In the genomic region with DNA sequence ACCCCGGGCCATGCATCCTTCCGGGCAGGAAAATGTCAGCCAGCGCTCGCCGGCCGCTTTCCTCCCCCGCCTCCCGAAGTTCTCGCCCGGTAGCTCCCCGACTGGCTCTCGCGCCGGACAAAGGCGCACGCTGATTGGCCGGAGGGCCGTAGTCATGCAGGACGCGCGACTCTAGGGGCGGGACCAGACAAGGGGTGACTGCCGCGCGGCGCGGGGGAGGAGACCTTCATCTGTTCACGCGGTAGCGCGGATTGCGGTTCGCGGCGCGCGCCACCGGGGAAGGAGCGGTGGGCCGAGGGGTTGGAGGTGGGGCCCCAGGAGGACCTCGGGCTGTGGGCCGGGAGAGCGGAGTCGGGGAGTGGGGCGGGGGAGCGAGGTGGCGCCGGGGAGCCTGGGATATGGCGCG, we compare ENCODE assay signal across 1 cellular context.
TF ChIP-seq lines count a peak whose summit lies in the region.

A gene (plus strand): TSS at position 221 of the 406 bp plus-strand sequence. CDS start 178 bp downstream, at position 399.

TF ChIP-seq in WTC11, 78 proteins besides CTCF, POLR2A, EP300 and RAD21 (continued from another document):
- TF ChIP-seq, protein P1, sequence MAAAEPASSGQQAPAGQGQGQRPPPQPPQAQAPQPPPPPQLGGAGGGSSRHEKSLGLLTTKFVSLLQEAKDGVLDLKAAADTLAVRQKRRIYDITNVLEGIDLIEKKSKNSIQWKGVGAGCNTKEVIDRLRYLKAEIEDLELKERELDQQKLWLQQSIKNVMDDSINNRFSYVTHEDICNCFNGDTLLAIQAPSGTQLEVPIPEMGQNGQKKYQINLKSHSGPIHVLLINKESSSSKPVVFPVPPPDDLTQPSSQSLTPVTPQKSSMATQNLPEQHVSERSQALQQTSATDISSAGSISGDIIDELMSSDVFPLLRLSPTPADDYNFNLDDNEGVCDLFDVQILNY (CRISPR knock-in tag; IDR thresholded peaks at IDR 0.05): peak; percentile 85
- TF ChIP-seq, protein P2, sequence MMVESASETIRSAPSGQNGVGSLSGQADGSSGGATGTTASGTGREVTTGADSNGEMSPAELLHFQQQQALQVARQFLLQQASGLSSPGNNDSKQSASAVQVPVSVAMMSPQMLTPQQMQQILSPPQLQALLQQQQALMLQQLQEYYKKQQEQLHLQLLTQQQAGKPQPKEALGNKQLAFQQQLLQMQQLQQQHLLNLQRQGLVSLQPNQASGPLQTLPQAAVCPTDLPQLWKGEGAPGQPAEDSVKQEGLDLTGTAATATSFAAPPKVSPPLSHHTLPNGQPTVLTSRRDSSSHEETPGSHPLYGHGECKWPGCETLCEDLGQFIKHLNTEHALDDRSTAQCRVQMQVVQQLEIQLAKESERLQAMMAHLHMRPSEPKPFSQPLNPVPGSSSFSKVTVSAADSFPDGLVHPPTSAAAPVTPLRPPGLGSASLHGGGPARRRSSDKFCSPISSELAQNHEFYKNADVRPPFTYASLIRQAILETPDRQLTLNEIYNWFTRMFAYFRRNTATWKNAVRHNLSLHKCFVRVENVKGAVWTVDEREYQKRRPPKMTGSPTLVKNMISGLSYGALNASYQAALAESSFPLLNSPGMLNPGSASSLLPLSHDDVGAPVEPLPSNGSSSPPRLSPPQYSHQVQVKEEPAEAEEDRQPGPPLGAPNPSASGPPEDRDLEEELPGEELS (CRISPR knock-in tag; IDR thresholded peaks at IDR 0.05): peak; percentile 90
- TF ChIP-seq FOXJ3 (CRISPR knock-in tag; IDR thresholded peaks at IDR 0.05; ENCODE audit: borderline replicate concordance) (no peak), FOXK1 (CRISPR knock-in tag; IDR thresholded peaks at IDR 0.05) (peak; percentile 78), ATF1 (CRISPR knock-in tag; IDR thresholded peaks at IDR 0.05) (no peak), ZNF423 (CRISPR knock-in tag; IDR thresholded peaks at IDR 0.05) (no peak), ESRRA (CRISPR knock-in tag; IDR thresholded peaks at IDR 0.05; ENCODE audit: borderline replicate concordance) (0 out of 2 replicates have a peak, but pooled peaks have one; percentile 25), SP1 (CRISPR knock-in tag; conservative IDR thresholded peaks at IDR 0.05) (peak; percentile 89), ETV6 (CRISPR knock-in tag; IDR thresholded peaks at IDR 0.05) (peak; percentile 96), IRF2 (CRISPR knock-in tag; IDR thresholded peaks at IDR 0.05; ENCODE audit: borderline replicate concordance, low read depth) (no peak), RELA (CRISPR knock-in tag; IDR thresholded peaks at IDR 0.05; ENCODE audit: borderline replicate concordance) (peak; percentile 57; the same call in 1 of the 2 replicates), ZNF416 (CRISPR knock-in tag; IDR thresholded peaks at IDR 0.05) (no peak), MXD4 (CRISPR knock-in tag; IDR thresholded peaks at IDR 0.05; ENCODE audit: borderline replicate concordance) (no peak)
- TF ChIP-seq, protein P3, sequence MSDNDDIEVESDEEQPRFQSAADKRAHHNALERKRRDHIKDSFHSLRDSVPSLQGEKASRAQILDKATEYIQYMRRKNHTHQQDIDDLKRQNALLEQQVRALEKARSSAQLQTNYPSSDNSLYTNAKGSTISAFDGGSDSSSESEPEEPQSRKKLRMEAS (CRISPR knock-in tag; IDR thresholded peaks at IDR 0.05): peak; percentile 82; the same call in 1 of the 2 replicates
- TF ChIP-seq, protein P4, sequence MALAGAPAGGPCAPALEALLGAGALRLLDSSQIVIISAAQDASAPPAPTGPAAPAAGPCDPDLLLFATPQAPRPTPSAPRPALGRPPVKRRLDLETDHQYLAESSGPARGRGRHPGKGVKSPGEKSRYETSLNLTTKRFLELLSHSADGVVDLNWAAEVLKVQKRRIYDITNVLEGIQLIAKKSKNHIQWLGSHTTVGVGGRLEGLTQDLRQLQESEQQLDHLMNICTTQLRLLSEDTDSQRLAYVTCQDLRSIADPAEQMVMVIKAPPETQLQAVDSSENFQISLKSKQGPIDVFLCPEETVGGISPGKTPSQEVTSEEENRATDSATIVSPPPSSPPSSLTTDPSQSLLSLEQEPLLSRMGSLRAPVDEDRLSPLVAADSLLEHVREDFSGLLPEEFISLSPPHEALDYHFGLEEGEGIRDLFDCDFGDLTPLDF (CRISPR knock-in tag; IDR thresholded peaks at IDR 0.05): no peak
- TF ChIP-seq, protein P5, sequence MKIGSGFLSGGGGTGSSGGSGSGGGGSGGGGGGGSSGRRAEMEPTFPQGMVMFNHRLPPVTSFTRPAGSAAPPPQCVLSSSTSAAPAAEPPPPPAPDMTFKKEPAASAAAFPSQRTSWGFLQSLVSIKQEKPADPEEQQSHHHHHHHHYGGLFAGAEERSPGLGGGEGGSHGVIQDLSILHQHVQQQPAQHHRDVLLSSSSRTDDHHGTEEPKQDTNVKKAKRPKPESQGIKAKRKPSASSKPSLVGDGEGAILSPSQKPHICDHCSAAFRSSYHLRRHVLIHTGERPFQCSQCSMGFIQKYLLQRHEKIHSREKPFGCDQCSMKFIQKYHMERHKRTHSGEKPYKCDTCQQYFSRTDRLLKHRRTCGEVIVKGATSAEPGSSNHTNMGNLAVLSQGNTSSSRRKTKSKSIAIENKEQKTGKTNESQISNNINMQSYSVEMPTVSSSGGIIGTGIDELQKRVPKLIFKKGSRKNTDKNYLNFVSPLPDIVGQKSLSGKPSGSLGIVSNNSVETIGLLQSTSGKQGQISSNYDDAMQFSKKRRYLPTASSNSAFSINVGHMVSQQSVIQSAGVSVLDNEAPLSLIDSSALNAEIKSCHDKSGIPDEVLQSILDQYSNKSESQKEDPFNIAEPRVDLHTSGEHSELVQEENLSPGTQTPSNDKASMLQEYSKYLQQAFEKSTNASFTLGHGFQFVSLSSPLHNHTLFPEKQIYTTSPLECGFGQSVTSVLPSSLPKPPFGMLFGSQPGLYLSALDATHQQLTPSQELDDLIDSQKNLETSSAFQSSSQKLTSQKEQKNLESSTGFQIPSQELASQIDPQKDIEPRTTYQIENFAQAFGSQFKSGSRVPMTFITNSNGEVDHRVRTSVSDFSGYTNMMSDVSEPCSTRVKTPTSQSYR (CRISPR knock-in tag; IDR thresholded peaks at IDR 0.05): 0 out of 2 replicates have a peak, but pooled peaks have one; percentile 49
- TF ChIP-seq, protein P6, sequence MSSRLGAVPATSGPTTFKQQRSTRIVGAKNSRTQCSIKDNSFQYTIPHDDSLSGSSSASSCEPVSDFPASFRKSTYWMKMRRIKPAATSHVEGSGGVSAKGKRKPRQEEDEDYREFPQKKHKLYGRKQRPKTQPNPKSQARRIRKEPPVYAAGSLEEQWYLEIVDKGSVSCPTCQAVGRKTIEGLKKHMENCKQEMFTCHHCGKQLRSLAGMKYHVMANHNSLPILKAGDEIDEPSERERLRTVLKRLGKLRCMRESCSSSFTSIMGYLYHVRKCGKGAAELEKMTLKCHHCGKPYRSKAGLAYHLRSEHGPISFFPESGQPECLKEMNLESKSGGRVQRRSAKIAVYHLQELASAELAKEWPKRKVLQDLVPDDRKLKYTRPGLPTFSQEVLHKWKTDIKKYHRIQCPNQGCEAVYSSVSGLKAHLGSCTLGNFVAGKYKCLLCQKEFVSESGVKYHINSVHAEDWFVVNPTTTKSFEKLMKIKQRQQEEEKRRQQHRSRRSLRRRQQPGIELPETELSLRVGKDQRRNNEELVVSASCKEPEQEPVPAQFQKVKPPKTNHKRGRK (CRISPR knock-in tag; IDR thresholded peaks at IDR 0.05; ENCODE audit: borderline replicate concordance): no peak
- TF ChIP-seq, protein P7, sequence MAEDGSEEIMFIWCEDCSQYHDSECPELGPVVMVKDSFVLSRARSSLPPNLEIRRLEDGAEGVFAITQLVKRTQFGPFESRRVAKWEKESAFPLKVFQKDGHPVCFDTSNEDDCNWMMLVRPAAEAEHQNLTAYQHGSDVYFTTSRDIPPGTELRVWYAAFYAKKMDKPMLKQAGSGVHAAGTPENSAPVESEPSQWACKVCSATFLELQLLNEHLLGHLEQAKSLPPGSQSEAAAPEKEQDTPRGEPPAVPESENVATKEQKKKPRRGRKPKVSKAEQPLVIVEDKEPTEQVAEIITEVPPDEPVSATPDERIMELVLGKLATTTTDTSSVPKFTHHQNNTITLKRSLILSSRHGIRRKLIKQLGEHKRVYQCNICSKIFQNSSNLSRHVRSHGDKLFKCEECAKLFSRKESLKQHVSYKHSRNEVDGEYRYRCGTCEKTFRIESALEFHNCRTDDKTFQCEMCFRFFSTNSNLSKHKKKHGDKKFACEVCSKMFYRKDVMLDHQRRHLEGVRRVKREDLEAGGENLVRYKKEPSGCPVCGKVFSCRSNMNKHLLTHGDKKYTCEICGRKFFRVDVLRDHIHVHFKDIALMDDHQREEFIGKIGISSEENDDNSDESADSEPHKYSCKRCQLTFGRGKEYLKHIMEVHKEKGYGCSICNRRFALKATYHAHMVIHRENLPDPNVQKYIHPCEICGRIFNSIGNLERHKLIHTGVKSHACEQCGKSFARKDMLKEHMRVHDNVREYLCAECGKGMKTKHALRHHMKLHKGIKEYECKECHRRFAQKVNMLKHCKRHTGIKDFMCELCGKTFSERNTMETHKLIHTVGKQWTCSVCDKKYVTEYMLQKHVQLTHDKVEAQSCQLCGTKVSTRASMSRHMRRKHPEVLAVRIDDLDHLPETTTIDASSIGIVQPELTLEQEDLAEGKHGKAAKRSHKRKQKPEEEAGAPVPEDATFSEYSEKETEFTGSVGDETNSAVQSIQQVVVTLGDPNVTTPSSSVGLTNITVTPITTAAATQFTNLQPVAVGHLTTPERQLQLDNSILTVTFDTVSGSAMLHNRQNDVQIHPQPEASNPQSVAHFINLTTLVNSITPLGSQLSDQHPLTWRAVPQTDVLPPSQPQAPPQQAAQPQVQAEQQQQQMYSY (CRISPR knock-in tag; IDR thresholded peaks at IDR 0.05): peak; percentile 49
